In the genomic region with DNA sequence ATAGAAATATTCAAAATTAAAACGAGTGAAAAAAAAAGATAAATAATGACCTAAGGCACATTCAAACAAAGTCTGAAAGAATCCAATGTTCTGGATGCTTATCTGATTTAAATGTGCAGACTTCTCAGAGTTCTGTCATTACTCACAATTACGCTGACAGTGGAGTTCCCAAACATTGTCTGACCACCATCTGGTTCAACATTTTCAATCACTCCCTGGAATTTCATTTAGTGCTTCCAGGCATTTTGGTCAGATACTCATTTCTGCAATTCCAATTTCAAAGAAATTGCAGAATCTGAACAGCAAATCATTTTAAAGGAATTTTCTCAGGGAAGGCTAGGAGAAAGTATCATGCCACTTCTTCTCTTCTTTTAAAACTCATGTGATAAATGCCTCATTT, we compare ENCODE assay signal across 15 cellular contexts.
DNase-seq lines count a peak whose midpoint lies in the region; FAIRE-seq and TF ChIP-seq lines count a peak whose summit lies in the region.
"Had no signal": no experiment of that assay in that cellular context is flagged by ENCODE, and none has a peak within 500 bp of the region (broad histone marks: within the 10 kb centered on the region; RNA-seq: fewer than 3 reads in every experiment).

No MANE protein-coding gene starts in this region.

- no TSS peak for BruUV-seq in Caco-2 (replicated peaks; lab: Mats Ljungman, UMichigan)

- TF ChIP-seq CTCF in AG04449 (IDR thresholded peaks at IDR 0.05; ENCODE audit: insufficient read depth, low read length, missing control alignments) (no peak), astrocyte (IDR thresholded peaks at IDR 0.05; ENCODE audit: insufficient read depth, low read depth, low read length) (no peak), endothelial cell (IDR thresholded peaks at IDR 0.05; ENCODE audit: unreplicated experiment) (no peak), Caco-2 (IDR thresholded peaks at IDR 0.05; ENCODE audit: insufficient read depth in 1 of 2, low read depth in 1 of 2, low read length in 1 of 2, severe bottlenecking in 1 of 2, unreplicated experiment in 1 of 2) (no peak)

- H3K36me3 ChIP-seq in astrocyte (ENCODE audit: insufficient read depth, low read length) (no peaks in the 10 kb centered on the region), Caco-2 (ENCODE audit: control insufficient read depth, insufficient read depth, low read length) (no peaks in the 10 kb centered on the region)

- H3K36me3 Mint-ChIP-seq in astrocyte (ENCODE audit: low read depth, unreplicated experiment): no peaks in the 10 kb centered on the region
- H3K36me3 Mint-ChIP-seq in endothelial cell (ENCODE audit: low read depth, unreplicated experiment): no peaks in the 10 kb centered on the region
- no peaks in the 10 kb centered on the region for H3K36me3 Mint-ChIP-seq in Caco-2 (ENCODE audit: insufficient read depth, unreplicated experiment)
- H3K36me3 Mint-ChIP-seq: memory B cell had no signal

- intact Hi-C loops in Caco-2 (cut with micrococcal nuclease; ENCODE audit: unreplicated experiment): loop anchor here (2.0 to 5.0 kb wide), 4 partner anchors 55 to 222 kb away; no protein-coding TSS in a partner anchor

- DNase-seq in AG04449 (ENCODE audit: low read depth, low spot score) (peak; percentile 72), H4 (ENCODE audit: low spot score) (peak; percentile 59), astrocyte (ENCODE audit: low read depth) (peak; percentile 96), iris pigment epithelial cell (ENCODE audit: low read depth) (peak; percentile 76), endothelial cell (ENCODE audit: low spot score) (no peak), DMS53 treated with DMSO at 0.1 percent for 48 hours (lab: John Stamatoyannopoulos, UW; ENCODE audit: unreplicated experiment) (no peak), HuH-7 (ENCODE audit: low spot score) (no peak), Caco-2 (no peak)
- DNase-seq: activated CD4-positive, alpha-beta T cell treated with anti-CD3 and anti-CD28 coated beads for 36 hours; activated T-cell treated with anti-CD3 and anti-CD28 coated beads, Interleukin-2, amount 50 U/mL, for 72 hours; body of pancreas; NCI-H1930 had no signal

- H3K9me3 ChIP-seq in astrocyte (ENCODE audit: insufficient read depth, low read depth, low read length) (no peaks in the 10 kb centered on the region), Caco-2 (no peaks in the 10 kb centered on the region)
- H3K9me3 ChIP-seq: body of pancreas had no signal

- H3K4me3 ChIP-seq in AG04449 (ENCODE audit: low read depth, low read length): no peak overlapping the region
- no peak overlapping the region for H3K4me3 ChIP-seq in astrocyte (ENCODE audit: insufficient read depth, low read depth, low read length)
- H3K4me3 ChIP-seq in Caco-2 (ENCODE audit: low read depth, low read length): no peak overlapping the region
- H3K4me3 ChIP-seq: body of pancreas had no signal

- H3K27ac Mint-ChIP-seq in astrocyte (ENCODE audit: unreplicated experiment) (peak overlapping the region; percentile 54), endothelial cell (ENCODE audit: unreplicated experiment) (no peak overlapping the region), Caco-2 (ENCODE audit: unreplicated experiment) (no peak overlapping the region)
- H3K27ac Mint-ChIP-seq: activated CD4-positive, alpha-beta T cell treated with anti-CD3 and anti-CD28 coated beads for 36 hours; activated T-cell treated with anti-CD3 and anti-CD28 coated beads, Interleukin-2, amount 50 U/mL, for 72 hours; memory B cell had no signal

- POLR2A ChIA-PET in AG04449 (lab: Yijun Ruan, JAX) (interaction anchor here (0.7 kb wide), 1 partner anchor 54 kb away, joined by 4 read pairs; no protein-coding TSS in a partner anchor), Caco-2 (lab: Charles Lee) (interaction anchor here (0.7 kb wide), 1 partner anchor 762 kb away, joined by 4 read pairs; no protein-coding TSS in a partner anchor)

- H3K4me1 Mint-ChIP-seq in astrocyte (ENCODE audit: low read depth, unreplicated experiment) (peaks cover 32% of the 10 kb centered on the region), endothelial cell (ENCODE audit: unreplicated experiment) (no peaks in the 10 kb centered on the region), Caco-2 (ENCODE audit: low read depth, unreplicated experiment) (peaks cover 25% of the 10 kb centered on the region)
- H3K4me1 Mint-ChIP-seq: activated CD4-positive, alpha-beta T cell treated with anti-CD3 and anti-CD28 coated beads for 36 hours; memory B cell had no signal

- H3K27me3 Mint-ChIP-seq in astrocyte (ENCODE audit: low read depth, unreplicated experiment) (no peaks in the 10 kb centered on the region), endothelial cell (ENCODE audit: unreplicated experiment) (no peaks in the 10 kb centered on the region), Caco-2 (ENCODE audit: insufficient read depth, unreplicated experiment) (no peaks in the 10 kb centered on the region)
- H3K27me3 Mint-ChIP-seq: activated CD4-positive, alpha-beta T cell treated with anti-CD3 and anti-CD28 coated beads for 36 hours; memory B cell had no signal

- peak overlapping the region; percentile 39 for H3K27ac ChIP-seq in astrocyte (ENCODE audit: low read depth, low read length)
- H3K27ac ChIP-seq: epithelial cell of prostate, KMS-11 had no signal

- H3K27me3 ChIP-seq in astrocyte (ENCODE audit: insufficient read depth, low read length) (no peaks in the 10 kb centered on the region), Caco-2 (replicated peaks; ENCODE audit: control insufficient read depth, insufficient read depth, low read length) (no peaks in the 10 kb centered on the region)
- H3K27me3 ChIP-seq: body of pancreas had no signal

- peak overlapping the region; percentile 16 for H3K4me2 ChIP-seq in astrocyte (ENCODE audit: low read length)
- H3K4me2 ChIP-seq: KMS-11 had no signal

- H3K79me2 ChIP-seq in astrocyte (ENCODE audit: insufficient read depth, low read length): no peaks in the 10 kb centered on the region

- peak; percentile 9 for FAIRE-seq in astrocyte (lab: Jason Lieb, UNC)

- CTCF ChIA-PET in AG04449 (lab: Yijun Ruan, JAX): interaction anchor here (1.3 kb wide), 1 partner anchor 224 kb away, joined by 3 read pairs; no protein-coding TSS in a partner anchor
- CTCF ChIA-PET in Caco-2 (lab: Charles Lee): no interaction called here

- H3K4me3 Mint-ChIP-seq in astrocyte (ENCODE audit: unreplicated experiment) (no peak overlapping the region), endothelial cell (ENCODE audit: unreplicated experiment) (no peak overlapping the region), Caco-2 (ENCODE audit: unreplicated experiment) (no peak overlapping the region)
- H3K4me3 Mint-ChIP-seq: activated CD4-positive, alpha-beta T cell treated with anti-CD3 and anti-CD28 coated beads for 36 hours; activated T-cell treated with anti-CD3 and anti-CD28 coated beads, Interleukin-2, amount 50 U/mL, for 72 hours; memory B cell had no signal

- H3K9me3 Mint-ChIP-seq in astrocyte (ENCODE audit: unreplicated experiment) (no peaks in the 10 kb centered on the region), endothelial cell (ENCODE audit: unreplicated experiment) (no peaks in the 10 kb centered on the region), Caco-2 (ENCODE audit: unreplicated experiment) (no peaks in the 10 kb centered on the region)
- H3K9me3 Mint-ChIP-seq: activated T-cell treated with anti-CD3 and anti-CD28 coated beads, Interleukin-2, amount 50 U/mL, for 72 hours had no signal

- H3K4me1 ChIP-seq in astrocyte (ENCODE audit: insufficient read depth, low read length): peaks cover 24% of the 10 kb centered on the region
- peaks cover 13% of the 10 kb centered on the region for H3K4me1 ChIP-seq in Caco-2

- no peak overlapping the region for H2AFZ ChIP-seq in astrocyte (ENCODE audit: low read depth, low read length)

- H3K9ac ChIP-seq in astrocyte (ENCODE audit: low read length): peak overlapping the region; percentile 20
- H3K9ac ChIP-seq: KMS-11 had no signal

- H4K20me1 ChIP-seq in astrocyte (ENCODE audit: insufficient read depth, low read length): no peaks in the 10 kb centered on the region

Comparison
In these comparisons a context has a peak if more than half of its experiments do, and no peak if none do; other contexts are left out.
1. DNase-seq: peak in AG04449 (single experiment), H4 (single experiment), astrocyte (single experiment) and iris pigment epithelial cell (single experiment); none in endothelial cell (single experiment), DMS53 treated with DMSO at 0.1 percent for 48 hours (single experiment), HuH-7 (single experiment) and Caco-2 (0 of 2).